ENCODE assay signal across 17 cellular contexts in the genomic region with DNA sequence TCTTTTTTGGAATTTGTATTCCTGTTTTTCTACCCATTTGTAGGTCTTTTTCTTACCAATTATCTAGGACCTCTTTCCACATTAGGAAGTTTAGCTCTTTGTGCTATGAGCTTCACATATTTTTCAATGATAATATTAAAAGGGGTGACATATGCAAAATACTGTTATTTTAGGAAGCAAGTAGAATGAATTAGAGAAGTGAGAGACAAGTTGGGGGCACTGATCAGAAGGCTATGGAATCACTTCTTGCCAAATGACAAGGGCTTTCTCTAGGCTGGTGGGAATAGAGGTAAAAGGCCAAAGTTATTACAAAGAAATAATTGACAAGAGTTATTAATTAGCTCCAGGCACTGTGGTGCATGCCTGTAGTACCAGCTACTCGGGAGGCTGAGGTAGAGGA. TPM values are rescaled to one million over a fixed set of nuclear protein-coding genes. Genes with fewer than 3 reads are reported as not detected.
DNase-seq lines count a peak whose midpoint lies in the region; ATAC-seq and TF ChIP-seq lines count a peak whose summit lies in the region.
"Had no signal": no experiment of that assay in that cellular context is flagged by ENCODE, and none has a peak within 500 bp of the region (broad histone marks: within the 10 kb centered on the region; RNA-seq: fewer than 3 reads in every experiment).

No MANE protein-coding gene starts in this region.

- ATAC-seq in activated B cell treated with CpG ODN at 0.5 μM for 24 hours (ENCODE audit: low read depth), result no peak
- peak; percentile 26 to 30 for ATAC-seq in stimulated activated naive B cell treated with anti-CD40 and anti-IgM and Interleukin-4, amounts not matched to agents 10 μg/mL and 1 μg/mL and 100 μg/mL, for 72 hours (replicated peaks)
- ATAC-seq in GM18861 (IDR thresholded peaks at IDR 0.05; ENCODE audit: unreplicated experiment), result no peak
- no peak for ATAC-seq in mucosa of descending colon
- ATAC-seq in HG02970 (IDR thresholded peaks at IDR 0.05; ENCODE audit: low FRiP score, unreplicated experiment), result no peak
- ATAC-seq: A549, HCT116 had no signal

- no peak for TF ChIP-seq CTCF in DOHH2 (IDR thresholded peaks at IDR 0.05; ENCODE audit: low read depth, low read length, poor library complexity, severe bottlenecking)
- TF ChIP-seq CTCF in OCI-LY3 (IDR thresholded peaks at IDR 0.05; ENCODE audit: low read depth, low read length), result no peak
- no peak for TF ChIP-seq CTCF in activated B cell treated with CpG ODN at 0.5 μM for 24 hours (IDR thresholded peaks at IDR 0.05)
- no peak for TF ChIP-seq CTCF in endothelial cell (IDR thresholded peaks at IDR 0.05; ENCODE audit: unreplicated experiment)
- TF ChIP-seq CTCF in mucosa of descending colon (IDR thresholded peaks at IDR 0.05), result no peak

- H3K9me2 ChIP-seq in DOHH2 (replicated peaks; ENCODE audit: control insufficient read depth, low read length), result no peaks in the 10 kb centered on the region

- H3K36me3 Mint-ChIP-seq in activated B cell treated with CpG ODN at 0.5 μM for 24 hours (ENCODE audit: low read depth) (peaks cover 3% of the 10 kb centered on the region), endothelial cell (ENCODE audit: low read depth, unreplicated experiment) (no peaks in the 10 kb centered on the region)
- H3K36me3 Mint-ChIP-seq in stimulated activated naive B cell treated with anti-CD40 and anti-IgM and Interleukin-4, amounts not matched to agents 10 μg/mL and 1 μg/mL and 100 μg/mL, for 72 hours, result peaks cover under 1% of the 10 kb centered on the region in 2 donors

- H3K4me1 Mint-ChIP-seq in activated B cell treated with CpG ODN at 0.5 μM for 24 hours, result peaks cover 70% of the 10 kb centered on the region
- peaks cover 21 to 50% of the 10 kb centered on the region in 2 donors for H3K4me1 Mint-ChIP-seq in stimulated activated naive B cell treated with anti-CD40 and anti-IgM and Interleukin-4, amounts not matched to agents 10 μg/mL and 1 μg/mL and 100 μg/mL, for 72 hours
- H3K4me1 Mint-ChIP-seq in endothelial cell (ENCODE audit: unreplicated experiment), result peaks cover 11% of the 10 kb centered on the region

- H3K79me2 ChIP-seq in DOHH2 (ENCODE audit: control insufficient read depth, low read length), result peaks cover 42% of the 10 kb centered on the region
- peaks cover 6% of the 10 kb centered on the region for H3K79me2 ChIP-seq in OCI-LY3 (ENCODE audit: low read length)

- POLR2A ChIA-PET in activated B cell treated with CpG ODN at 0.5 μM for 24 hours (lab: Charles Lee), result interaction anchor here (0.5 to 2.0 kb wide), 7 partner anchors 18 to 708 kb away, joined by 3 to 9 read pairs (median 3); no protein-coding TSS in a partner anchor

- CTCF ChIA-PET in activated B cell treated with CpG ODN at 0.5 μM for 24 hours (lab: Charles Lee), result interaction anchor here (1.0 to 4.2 kb wide), 3 partner anchors 14 to 128 kb away, joined by 3 to 21 read pairs (median 4); no protein-coding TSS in a partner anchor

- H3K27me3 Mint-ChIP-seq in activated B cell treated with CpG ODN at 0.5 μM for 24 hours (no peaks in the 10 kb centered on the region), endothelial cell (ENCODE audit: unreplicated experiment) (peaks cover 7% of the 10 kb centered on the region)
- H3K27me3 Mint-ChIP-seq in stimulated activated naive B cell treated with anti-CD40 and anti-IgM and Interleukin-4, amounts not matched to agents 10 μg/mL and 1 μg/mL and 100 μg/mL, for 72 hours, result no peaks in the 10 kb centered on the region

- H4K20me1 ChIP-seq in DOHH2 (ENCODE audit: control insufficient read depth, insufficient read depth, low read depth, low read length), result no peaks in the 10 kb centered on the region
- H4K20me1 ChIP-seq in OCI-LY3 (ENCODE audit: insufficient read depth, low read length), result no peaks in the 10 kb centered on the region

- H3K4me3 Mint-ChIP-seq in activated B cell treated with CpG ODN at 0.5 μM for 24 hours (peak overlapping the region; percentile 26), endothelial cell (ENCODE audit: unreplicated experiment) (no peak overlapping the region)
- peak overlapping the region in 1 of 2 donors; percentile 44 for H3K4me3 Mint-ChIP-seq in stimulated activated naive B cell treated with anti-CD40 and anti-IgM and Interleukin-4, amounts not matched to agents 10 μg/mL and 1 μg/mL and 100 μg/mL, for 72 hours
- H3K4me3 Mint-ChIP-seq: CD4-positive, alpha-beta T cell had no signal

- DNase-seq in activated B cell treated with CpG ODN at 0.5 μM for 24 hours (no peak), endothelial cell (ENCODE audit: low spot score) (no peak), mucosa of descending colon (no peak)
- DNase-seq in stimulated activated naive B cell treated with anti-CD40 and anti-IgM and Interleukin-4, amounts not matched to agents 10 μg/mL and 1 μg/mL and 100 μg/mL, for 72 hours, result no peak
- DNase-seq: CD4-positive, alpha-beta T cell; COR-L47; DMS153; DMS79 treated with DMSO at 0.1 percent for 48 hours; GDM1; IMR-90; KBM-7 had no signal

- H3K9me3 ChIP-seq in DOHH2 (ENCODE audit: control insufficient read depth, insufficient read depth, low read length) (no peaks in the 10 kb centered on the region), OCI-LY3 (ENCODE audit: insufficient read depth, low read length) (no peaks in the 10 kb centered on the region), mucosa of descending colon (no peaks in the 10 kb centered on the region)
- H3K9me3 ChIP-seq: A549 had no signal

- H3K27ac ChIP-seq in DOHH2 (ENCODE audit: low read depth, low read length) (peak overlapping the region; percentile 87), OCI-LY3 (ENCODE audit: low read length) (no peak overlapping the region)

- H3K4me3 ChIP-seq in DOHH2 (ENCODE audit: low read length) (peak overlapping the region; percentile 92), OCI-LY3 (ENCODE audit: low read length) (peak overlapping the region; percentile 18; the same call in 1 of the 2 replicates), mucosa of descending colon (no peak overlapping the region)
- H3K4me3 ChIP-seq: A549 had no signal

- H3K27me3 ChIP-seq in DOHH2 (ENCODE audit: control insufficient read depth, low read length), result no peaks in the 10 kb centered on the region
- no peaks in the 10 kb centered on the region for H3K27me3 ChIP-seq in OCI-LY3 (ENCODE audit: low read depth, low read length)

- no peak overlapping the region for H3K27ac Mint-ChIP-seq in activated B cell treated with CpG ODN at 0.5 μM for 24 hours
- no peak overlapping the region for H3K27ac Mint-ChIP-seq in stimulated activated naive B cell treated with anti-CD40 and anti-IgM and Interleukin-4, amounts not matched to agents 10 μg/mL and 1 μg/mL and 100 μg/mL, for 72 hours
- no peak overlapping the region for H3K27ac Mint-ChIP-seq in endothelial cell (ENCODE audit: unreplicated experiment)
- H3K27ac Mint-ChIP-seq: CD4-positive, alpha-beta T cell had no signal

- H3K4me1 ChIP-seq in DOHH2 (ENCODE audit: control insufficient read depth, low read length), result peaks cover 91% of the 10 kb centered on the region
- peaks cover 42% of the 10 kb centered on the region for H3K4me1 ChIP-seq in OCI-LY3 (ENCODE audit: low read length)
- H3K4me1 ChIP-seq in mucosa of descending colon (ENCODE audit: low read depth), result no peaks in the 10 kb centered on the region

- intact Hi-C loops in activated B cell treated with CpG ODN at 0.5 μM for 24 hours (cut with micrococcal nuclease), result loop anchor here (10.0 kb wide), 2 partner anchors 341 to 729 kb away; a partner anchor contains a TSS
- intact Hi-C loops in mucosa of descending colon (cut with DNase I, micrococcal nuclease), result no loop called here

- H3F3A ChIP-seq in DOHH2 (ENCODE audit: control insufficient read depth, insufficient read depth), result peaks cover 60% of the 10 kb centered on the region

- no peak overlapping the region for H2AFZ ChIP-seq in OCI-LY3 (ENCODE audit: low read depth, low read length)

- H3K9ac ChIP-seq in OCI-LY3 (ENCODE audit: low read length), result no peak overlapping the region

- H3K9me3 Mint-ChIP-seq in activated B cell treated with CpG ODN at 0.5 μM for 24 hours (no peaks in the 10 kb centered on the region), endothelial cell (ENCODE audit: unreplicated experiment) (no peaks in the 10 kb centered on the region)
- no peaks in the 10 kb centered on the region for H3K9me3 Mint-ChIP-seq in stimulated activated naive B cell treated with anti-CD40 and anti-IgM and Interleukin-4, amounts not matched to agents 10 μg/mL and 1 μg/mL and 100 μg/mL, for 72 hours
- H3K9me3 Mint-ChIP-seq: CD4-positive, alpha-beta T cell had no signal

- H3K36me3 ChIP-seq in DOHH2 (ENCODE audit: control insufficient read depth, low read length) (peaks cover 9% of the 10 kb centered on the region), OCI-LY3 (replicated peaks; ENCODE audit: low read depth, low read length) (no peaks in the 10 kb centered on the region), mucosa of descending colon (ENCODE audit: low read depth) (no peaks in the 10 kb centered on the region)

- H3K4me2 ChIP-seq in DOHH2 (ENCODE audit: low read length) (peak overlapping the region; percentile 75), OCI-LY3 (ENCODE audit: low read length) (peak overlapping the region; percentile 64)
- H3K4me2 ChIP-seq: A549 had no signal

RNA-seq across cellular contexts. Expression of a gene that starts 4.3 kb away (rescaled TPM):
- total RNA-seq in activated B cell treated with CpG ODN at 0.5 μM for 24 hours (54.0 and 59.5 TPM in 2 replicates), endothelial cell (ENCODE audit: unreplicated experiment) (19.9 TPM), mucosa of descending colon (10 to 100 TPM; 37.2 to 73.7 (median 54.3) TPM)

Comparison
In these comparisons a context has a peak if more than half of its experiments do, and no peak if none do; other contexts are left out.
1. ATAC-seq: peak in stimulated activated naive B cell treated with anti-CD40 and anti-IgM and Interleukin-4, amounts not matched to agents 10 μg/mL and 1 μg/mL and 100 μg/mL, for 72 hours (2 of 2); none in activated B cell treated with CpG ODN at 0.5 μM for 24 hours (single experiment), GM18861 (single experiment), mucosa of descending colon (single experiment) and HG02970 (single experiment).